Comparison of ENCODE assay signal across 8 cellular contexts in genomic region chr3:10025205-10026083, GRCh38. TPM values are rescaled to one million over a fixed set of nuclear protein-coding genes. Genes with fewer than 3 reads are reported as not detected.
DNase-seq lines count a peak whose midpoint lies in the region; ATAC-seq and TF ChIP-seq lines count a peak whose summit lies in the region.

No MANE protein-coding gene starts in this region.

- intact Hi-C loops in mammary epithelial cell (cut with micrococcal nuclease): loop anchor here (1.0 to 10.0 kb wide), 5 partner anchors 10 to 199 kb away; partner anchors contain the start of genes CRELD1, EMC3 and RPUSD3

- peak overlapping the region; percentile 96 for H3K4me2 ChIP-seq in mammary epithelial cell (ENCODE audit: insufficient read depth, low read depth, low read length)

- peaks cover 52% of the 10 kb centered on the region for H3K36me3 Mint-ChIP-seq in stimulated activated naive CD8-positive, alpha-beta T cell treated with anti-CD3 and anti-CD28 coated beads, Interleukin-15, Interleukin-2, amounts not matched to agents 100 ng/mL and 50 ng/mL, for 24 hours (ENCODE audit: low read depth)
- peaks cover 5% of the 10 kb centered on the region for H3K36me3 Mint-ChIP-seq in mesothelial cell of epicardium

- DNase-seq in stimulated activated naive CD8-positive, alpha-beta T cell treated with anti-CD3 and anti-CD28 coated beads, Interleukin-15, Interleukin-2, amounts not matched to agents 100 U/mL and 50 U/mL, for 24 hours: no peak
- DNase-seq in mammary epithelial cell (no peak), mesothelial cell of epicardium (ENCODE audit: low spot score in 2 of 2, unreplicated experiment in 2 of 2) (no peak), GM10266 (ENCODE audit: extremely low spot score) (no peak), DMS53 (lab: John Stamatoyannopoulos, UW) (no peak)

- in situ Hi-C loops in mammary epithelial cell (cut with MboI; ENCODE audit: low sequenced_read_pairs in 2 of 2): no loop called here

- H3K4me1 ChIP-seq in mammary epithelial cell (ENCODE audit: insufficient read depth, low read length): peaks cover 25% of the 10 kb centered on the region

- dilution Hi-C loops in mammary epithelial cell (cut with HindIII; ENCODE audit: low sequenced_read_pairs): no loop called here

- WGBS in mammary epithelial cell (ENCODE audit: low coverage, missing lambda C conversion rate): 27% methylated on average over 19 of the region's 19 CpGs

- peaks cover 40% of the 10 kb centered on the region for H3K4me1 Mint-ChIP-seq in stimulated activated naive CD8-positive, alpha-beta T cell treated with anti-CD3 and anti-CD28 coated beads, Interleukin-15, Interleukin-2, amounts not matched to agents 100 ng/mL and 50 ng/mL, for 24 hours (ENCODE audit: low read depth)
- peaks cover 17% of the 10 kb centered on the region for H3K4me1 Mint-ChIP-seq in mesothelial cell of epicardium

- no peak for ATAC-seq in stimulated activated naive CD8-positive, alpha-beta T cell treated with anti-CD3 and anti-CD28 coated beads, Interleukin-15, Interleukin-2, amounts not matched to agents 100 U/mL and 50 U/mL, for 24 hours
- ATAC-seq in HG03095 (IDR thresholded peaks at IDR 0.05; ENCODE audit: unreplicated experiment) (no peak), HG02852 (IDR thresholded peaks at IDR 0.05; ENCODE audit: unreplicated experiment) (no peak)

- peak overlapping the region; percentile 92 for H3K4me3 Mint-ChIP-seq in stimulated activated naive CD8-positive, alpha-beta T cell treated with anti-CD3 and anti-CD28 coated beads, Interleukin-15, Interleukin-2, amounts not matched to agents 100 ng/mL and 50 ng/mL, for 24 hours
- peak overlapping the region; percentile 95 for H3K4me3 Mint-ChIP-seq in mesothelial cell of epicardium

- no peaks in the 10 kb centered on the region for H3K27me3 Mint-ChIP-seq in stimulated activated naive CD8-positive, alpha-beta T cell treated with anti-CD3 and anti-CD28 coated beads, Interleukin-15, Interleukin-2, amounts not matched to agents 100 ng/mL and 50 ng/mL, for 24 hours
- H3K27me3 Mint-ChIP-seq in mesothelial cell of epicardium (ENCODE audit: low read depth): no peaks in the 10 kb centered on the region

- peak overlapping the region; percentile 99 for H3K27ac Mint-ChIP-seq in stimulated activated naive CD8-positive, alpha-beta T cell treated with anti-CD3 and anti-CD28 coated beads, Interleukin-15, Interleukin-2, amounts not matched to agents 100 ng/mL and 50 ng/mL, for 24 hours
- peak overlapping the region; percentile 92 for H3K27ac Mint-ChIP-seq in mesothelial cell of epicardium

- CTCF ChIA-PET in mammary epithelial cell (lab: Charles Lee; ENCODE audit: low non-redundant PET): interaction anchor here (0.5 kb wide), 1 partner anchor 172 kb away, joined by 3 read pairs; no protein-coding TSS in a partner anchor

- peaks cover 33% of the 10 kb centered on the region for H3K79me2 ChIP-seq in mammary epithelial cell (ENCODE audit: insufficient read depth, low read length)

- H4K20me1 ChIP-seq in mammary epithelial cell (ENCODE audit: insufficient read depth, low read length): no peaks in the 10 kb centered on the region

- TF ChIP-seq CTCF in mammary epithelial cell (conservative IDR thresholded peaks at IDR 0.05 in 1 of 2, IDR thresholded peaks at IDR 0.05 in 1 of 2; ENCODE audit: extremely low read depth in 1 of 2, insufficient read depth in 1 of 2, low read depth in 1 of 2, low read length in 2 of 2): no peak
- no peak for TF ChIP-seq CTCF in mesothelial cell of epicardium (IDR thresholded peaks at IDR 0.05; ENCODE audit: unreplicated experiment)
- TF ChIP-seq CTCF in GM10266 (IDR thresholded peaks at IDR 0.05; ENCODE audit: control insufficient read depth, insufficient read depth, low read depth, missing control alignments): no peak

- no peaks in the 10 kb centered on the region for H3K36me3 ChIP-seq in mammary epithelial cell (ENCODE audit: insufficient read depth, low read length)

- H3K9ac ChIP-seq in mammary epithelial cell (ENCODE audit: insufficient read depth, low read length): peak overlapping the region; percentile 78

- H3K9me3 Mint-ChIP-seq in stimulated activated naive CD8-positive, alpha-beta T cell treated with anti-CD3 and anti-CD28 coated beads, Interleukin-15, Interleukin-2, amounts not matched to agents 100 ng/mL and 50 ng/mL, for 24 hours: no peaks in the 10 kb centered on the region
- no peaks in the 10 kb centered on the region for H3K9me3 Mint-ChIP-seq in mesothelial cell of epicardium

- peak overlapping the region; percentile 88 for H3K27ac ChIP-seq in mammary epithelial cell (ENCODE audit: insufficient read depth, low read depth, low read length)

- H3K9me3 ChIP-seq in mammary epithelial cell (replicated peaks; ENCODE audit: insufficient read depth, low read length): no peaks in the 10 kb centered on the region

- TSS peak; percentile 47 for BruUV-seq in mammary epithelial cell (replicated peaks; lab: Mats Ljungman, UMichigan)

- H3K27me3 ChIP-seq in mammary epithelial cell (ENCODE audit: insufficient read depth, low read length): no peaks in the 10 kb centered on the region

- H2AFZ ChIP-seq in mammary epithelial cell (ENCODE audit: low read depth, low read length): peak overlapping the region; percentile 95

- peak overlapping the region; percentile 72 to 82 (median 81) for H3K4me3 ChIP-seq in mammary epithelial cell (replicated peaks in 1 of 3; ENCODE audit: insufficient read depth in 1 of 3, low read depth in 2 of 3, low read length in 3 of 3)

RNA-seq across cellular contexts. Expression of gene FANCD2, which starts 0.8 kb away (rescaled TPM):
- 10 to 100 TPM in 1 of 2 donors, 1 to 10 TPM in 1; 6.7 to 23.6 TPM for total RNA-seq in mammary epithelial cell
- polyA plus RNA-seq in mammary epithelial cell: 21.6 TPM
- polyA minus RNA-seq in mammary epithelial cell: 22.4 TPM
- 17.9 to 21.1 TPM (median 20.2 TPM) in 3 replicates for total RNA-seq in mesothelial cell of epicardium

RNA-seq across cellular contexts. Expression of gene EMC3, which starts 38.8 kb away (rescaled TPM):
- total RNA-seq in mammary epithelial cell (10 to 100 TPM; 45.0 to 49.4 TPM), mesothelial cell of epicardium (30.6 to 35.8 TPM (median 34.7 TPM) in 3 replicates)
- 98.8 TPM for polyA plus RNA-seq in mammary epithelial cell
- 41.0 TPM for polyA minus RNA-seq in mammary epithelial cell
